Comparison of ENCODE assay signal across 28 cellular contexts in genomic region chr6:36160147-36160760, GRCh38. TPM values are rescaled to one million over a fixed set of nuclear protein-coding genes. Genes with fewer than 3 reads are reported as not detected.
DNase-seq lines count a peak whose midpoint lies in the region; ATAC-seq, FAIRE-seq and TF ChIP-seq lines count a peak whose summit lies in the region.
"Had no signal": no experiment of that assay in that cellular context is flagged by ENCODE, and none has a peak within 500 bp of the region (broad histone marks: within the 10 kb centered on the region; RNA-seq: fewer than 3 reads in every experiment).

No MANE protein-coding gene starts in this region.

- no peak for FAIRE-seq in H54 (lab: Jason Lieb, UNC)
- FAIRE-seq: A204.1, endometrium, frontal cortex, keratinocyte had no signal

- H3K36me3 Mint-ChIP-seq in activated CD4-positive, alpha-beta memory T cell treated with anti-CD3 and anti-CD28 coated beads, Interleukin-2, amount 10 ng/mL, durations not matched to agents 7 days and 5 days (ENCODE audit: low read depth) = peaks cover 9% of the 10 kb centered on the region

- peak; percentile 66 for DNase-seq in AG10803 (ENCODE audit: low read depth)
- DNase-seq in HS-27A (ENCODE audit: low read depth) = peak; percentile 4
- DNase-seq in cardiac fibroblast (ENCODE audit: low read depth in 2 of 2) = peak; percentile 21 to 52
- peak; percentile 37 for DNase-seq in kidney glomerular epithelial cell (lab: John Stamatoyannopoulos, UW)
- no peak for DNase-seq in activated CD4-positive, alpha-beta memory T cell treated with anti-CD3 and anti-CD28 coated beads, Interleukin-2, amount 10 ng/mL, durations not matched to agents 7 days and 5 days
- no peak for DNase-seq in NCI-H748 (lab: John Stamatoyannopoulos, UW; ENCODE audit: unreplicated experiment)
- DNase-seq in H54 (ENCODE audit: insufficient read length, low spot score) = no peak
- DNase-seq: activated CD4-positive, alpha-beta T cell treated with anti-CD3 and anti-CD28 coated beads, Interleukin-2, amount 50 U/mL, for 1 hour; activated CD8-positive, alpha-beta memory T cell treated with anti-CD3 and anti-CD28 coated beads, Interleukin-2, amount 50 U/mL, for 48 hours; activated naive CD8-positive, alpha-beta T cell treated with anti-CD3 and anti-CD28 coated beads for 36 hours; cortex of kidney; DMS79; MM.1S; NCI-H1436 treated with DMSO at 0.1 percent for 48 hours; NCI-H69; stimulated activated CD4-positive, alpha-beta T cell treated with anti-CD3 and anti-CD28 coated beads, Interleukin-12 subunit alpha, Interleukin-12 subunit beta, amount 100 ng/mL, for 4 hours; stimulated activated naive CD8-positive, alpha-beta T cell treated with anti-CD3 and anti-CD28 coated beads, Interleukin-15, amount 100 ng/mL, for 72 hours; T-helper 9 cell had no signal

- TF ChIP-seq CTCF in AG10803 (conservative IDR thresholded peaks at IDR 0.05; ENCODE audit: low read length) = no peak
- TF ChIP-seq CTCF in cardiac fibroblast (IDR thresholded peaks at IDR 0.05; ENCODE audit: low read depth, low read length) = no peak

- POLR2A ChIA-PET in activated CD4-positive, alpha-beta memory T cell treated with anti-CD3 and anti-CD28 coated beads, Interleukin-2, amount 10 ng/mL, durations not matched to agents 7 days and 5 days (lab: Charles Lee) = no interaction called here

- H3K4me3 ChIP-seq in AG10803 (ENCODE audit: low read length) (no peak overlapping the region), cardiac fibroblast (replicated peaks in 1 of 2; ENCODE audit: low read depth in 2 of 2, low read length in 2 of 2) (no peak overlapping the region)
- H3K4me3 ChIP-seq: breast epithelium, lung, tibial nerve had no signal

- no peaks in the 10 kb centered on the region for H3K27me3 Mint-ChIP-seq in activated CD4-positive, alpha-beta memory T cell treated with anti-CD3 and anti-CD28 coated beads, Interleukin-2, amount 10 ng/mL, durations not matched to agents 7 days and 5 days
- H3K27me3 Mint-ChIP-seq: activated naive CD8-positive, alpha-beta T cell treated with anti-CD3 and anti-CD28 coated beads for 36 hours; B cell; stimulated activated naive CD8-positive, alpha-beta T cell treated with anti-CD3 and anti-CD28 coated beads, Interleukin-15, amount 100 ng/mL, for 72 hours had no signal

- no peak for TF ChIP-seq POLR2A in H54 (IDR thresholded peaks at IDR 0.05; ENCODE audit: low read depth, low read length)

- H3K27ac Mint-ChIP-seq in activated CD4-positive, alpha-beta memory T cell treated with anti-CD3 and anti-CD28 coated beads, Interleukin-2, amount 10 ng/mL, durations not matched to agents 7 days and 5 days = no peak overlapping the region
- H3K27ac Mint-ChIP-seq: activated naive CD8-positive, alpha-beta T cell treated with anti-CD3 and anti-CD28 coated beads for 36 hours; B cell; stimulated activated naive CD8-positive, alpha-beta T cell treated with anti-CD3 and anti-CD28 coated beads, Interleukin-15, amount 100 ng/mL, for 72 hours had no signal

- ATAC-seq in HG02885 (IDR thresholded peaks at IDR 0.05; ENCODE audit: poor library complexity, unreplicated experiment) = no peak
- ATAC-seq: Right ventricle myocardium inferior; stimulated activated naive CD8-positive, alpha-beta T cell treated with anti-CD3 and anti-CD28 coated beads, Interleukin-15, amount 100 ng/mL, for 72 hours had no signal

- H3K4me3 Mint-ChIP-seq in activated CD4-positive, alpha-beta memory T cell treated with anti-CD3 and anti-CD28 coated beads, Interleukin-2, amount 10 ng/mL, durations not matched to agents 7 days and 5 days = no peak overlapping the region
- H3K4me3 Mint-ChIP-seq: activated naive CD8-positive, alpha-beta T cell treated with anti-CD3 and anti-CD28 coated beads for 36 hours; B cell; stimulated activated naive CD8-positive, alpha-beta T cell treated with anti-CD3 and anti-CD28 coated beads, Interleukin-15, amount 100 ng/mL, for 72 hours had no signal

- CTCF ChIA-PET in activated CD4-positive, alpha-beta memory T cell treated with anti-CD3 and anti-CD28 coated beads, Interleukin-2, amount 10 ng/mL, durations not matched to agents 7 days and 5 days (lab: Charles Lee) = interaction anchor here (0.7 kb wide), 1 partner anchor 418 kb away, joined by 6 read pairs; no protein-coding TSS in a partner anchor

- H3K4me1 Mint-ChIP-seq in activated CD4-positive, alpha-beta memory T cell treated with anti-CD3 and anti-CD28 coated beads, Interleukin-2, amount 10 ng/mL, durations not matched to agents 7 days and 5 days = no peaks in the 10 kb centered on the region
- H3K4me1 Mint-ChIP-seq: B cell; stimulated activated naive CD8-positive, alpha-beta T cell treated with anti-CD3 and anti-CD28 coated beads, Interleukin-15, amount 100 ng/mL, for 72 hours had no signal

- peaks cover 20% of the 10 kb centered on the region for H3K9me3 Mint-ChIP-seq in activated CD4-positive, alpha-beta memory T cell treated with anti-CD3 and anti-CD28 coated beads, Interleukin-2, amount 10 ng/mL, durations not matched to agents 7 days and 5 days

RNA-seq across cellular contexts. Expression of gene MAPK13, which starts 29.9 kb away (rescaled TPM):
- total RNA-seq in activated CD4-positive, alpha-beta memory T cell treated with anti-CD3 and anti-CD28 coated beads, Interleukin-2, amount 10 ng/mL, durations not matched to agents 7 days and 5 days = 10 to 100 TPM; 53.7 to 56.2 TPM

RNA-seq across cellular contexts. Expression of gene BRPF3, which starts 36.3 kb away (rescaled TPM):
- 10 to 100 TPM; 21.6 to 21.8 TPM for total RNA-seq in activated CD4-positive, alpha-beta memory T cell treated with anti-CD3 and anti-CD28 coated beads, Interleukin-2, amount 10 ng/mL, durations not matched to agents 7 days and 5 days

Comparison
In these comparisons a context has a peak if more than half of its experiments do, and no peak if none do; other contexts are left out.
1. DNase-seq: peak in AG10803 (single experiment), HS-27A (single experiment), cardiac fibroblast (2 of 2) and kidney glomerular epithelial cell (single experiment); none in activated CD4-positive, alpha-beta memory T cell treated with anti-CD3 and anti-CD28 coated beads, Interleukin-2, amount 10 ng/mL, durations not matched to agents 7 days and 5 days (single experiment), NCI-H748 (single experiment) and H54 (single experiment).